In genomic region chr20:51424270-51425041, GRCh38 we compare ENCODE assay signal across 13 cellular contexts.
DNase-seq lines count a peak whose midpoint lies in the region; ATAC-seq and TF ChIP-seq lines count a peak whose summit lies in the region.
"Had no signal": no experiment of that assay in that cellular context is flagged by ENCODE, and none has a peak within 500 bp of the region (broad histone marks: within the 10 kb centered on the region; RNA-seq: fewer than 3 reads in every experiment).

No MANE protein-coding gene starts in this region.

- no TSS peak for BruUV-seq in Caco-2 (replicated peaks; lab: Mats Ljungman, UMichigan)
- BruUV-seq in OCI-LY7 (replicated peaks; lab: Mats Ljungman, UMichigan) = no TSS peak

- H3K9me3 Mint-ChIP-seq in Caco-2 (ENCODE audit: unreplicated experiment) (no peaks in the 10 kb centered on the region), neural crest cell (no peaks in the 10 kb centered on the region)
- H3K9me3 Mint-ChIP-seq in activated naive CD4-positive, alpha-beta T cell treated with anti-CD3 and anti-CD28 coated beads, Interleukin-2, amount 50 U/mL, for 72 hours = no peaks in the 10 kb centered on the region
- H3K9me3 Mint-ChIP-seq: neural progenitor cell had no signal

- H3K4me3 ChIP-seq in Caco-2 (ENCODE audit: low read depth, low read length) = no peak overlapping the region
- H3K4me3 ChIP-seq in OCI-LY7 (ENCODE audit: low read depth, low read length, poor library complexity, severe bottlenecking) = no peak overlapping the region
- H3K4me3 ChIP-seq in left ventricle myocardium inferior = no peak overlapping the region
- H3K4me3 ChIP-seq: neural progenitor cell had no signal

- H3K27me3 Mint-ChIP-seq in Caco-2 (ENCODE audit: insufficient read depth, unreplicated experiment) (no peaks in the 10 kb centered on the region), neural crest cell (ENCODE audit: low read depth) (no peaks in the 10 kb centered on the region)

- no peak for DNase-seq in Caco-2
- DNase-seq in OCI-LY7 (ENCODE audit: low spot score) = no peak
- DNase-seq in activated naive CD4-positive, alpha-beta T cell treated with anti-CD3 and anti-CD28 coated beads, Interleukin-2, amount 50 U/mL, for 72 hours (ENCODE audit: low spot score in 2 of 2) = no peak
- DNase-seq in neural crest cell (ENCODE audit: low read depth, low spot score) = no peak
- DNase-seq in left ventricle myocardium inferior = no peak
- no peak for DNase-seq in hepatic stellate cell (ENCODE audit: low spot score)
- DNase-seq: amniotic stem cell, foreskin keratinocyte, NCI-H1105 had no signal

- H3K4me1 Mint-ChIP-seq in Caco-2 (ENCODE audit: low read depth, unreplicated experiment) = peaks cover 15% of the 10 kb centered on the region
- peaks cover 50% of the 10 kb centered on the region for H3K4me1 Mint-ChIP-seq in neural crest cell
- H3K4me1 Mint-ChIP-seq: CD14-positive monocyte had no signal

- TF ChIP-seq CTCF in Caco-2 (IDR thresholded peaks at IDR 0.05; ENCODE audit: insufficient read depth in 1 of 2, low read depth in 1 of 2, low read length in 1 of 2, severe bottlenecking in 1 of 2, unreplicated experiment in 1 of 2) (no peak), OCI-LY7 (conservative IDR thresholded peaks at IDR 0.05; ENCODE audit: low read length) (no peak), neural crest cell (conservative IDR thresholded peaks at IDR 0.05) (no peak), left ventricle myocardium inferior (IDR thresholded peaks at IDR 0.05; ENCODE audit: borderline replicate concordance) (no peak)

- H3K36me3 Mint-ChIP-seq in Caco-2 (ENCODE audit: insufficient read depth, unreplicated experiment) (peaks cover 29% of the 10 kb centered on the region), neural crest cell (ENCODE audit: low read depth) (no peaks in the 10 kb centered on the region)
- peaks cover 10 to 38% of the 10 kb centered on the region in 2 donors for H3K36me3 Mint-ChIP-seq in activated naive CD4-positive, alpha-beta T cell treated with anti-CD3 and anti-CD28 coated beads, Interleukin-2, amount 50 U/mL, for 72 hours
- H3K36me3 Mint-ChIP-seq: CD14-positive monocyte, neural progenitor cell had no signal

- H3K27me3 ChIP-seq in Caco-2 (replicated peaks; ENCODE audit: control insufficient read depth, insufficient read depth, low read length) = no peaks in the 10 kb centered on the region
- no peaks in the 10 kb centered on the region for H3K27me3 ChIP-seq in left ventricle myocardium inferior (ENCODE audit: low read depth)

- H3K79me2 ChIP-seq in OCI-LY7 (ENCODE audit: insufficient read depth, low read depth, low read length) = no peaks in the 10 kb centered on the region

- no peak overlapping the region for H3K27ac ChIP-seq in OCI-LY7 (ENCODE audit: low read depth, low read length, poor library complexity, severe bottlenecking)
- no peak overlapping the region for H3K27ac ChIP-seq in left ventricle myocardium inferior (replicated peaks)
- H3K27ac ChIP-seq: foreskin keratinocyte, neural progenitor cell had no signal

- H3K27ac Mint-ChIP-seq in Caco-2 (ENCODE audit: unreplicated experiment) (peak overlapping the region; percentile 11), neural crest cell (ENCODE audit: unreplicated experiment) (peak overlapping the region; percentile 82)
- peak overlapping the region; percentile 32 to 83 for H3K27ac Mint-ChIP-seq in activated naive CD4-positive, alpha-beta T cell treated with anti-CD3 and anti-CD28 coated beads, Interleukin-2, amount 50 U/mL, for 72 hours
- H3K27ac Mint-ChIP-seq: neural progenitor cell had no signal

- H3K4me1 ChIP-seq in Caco-2 (peaks cover 28% of the 10 kb centered on the region), OCI-LY7 (ENCODE audit: insufficient read depth, low read length, poor library complexity, severe bottlenecking) (peaks cover 54% of the 10 kb centered on the region), left ventricle myocardium inferior (peaks cover 21% of the 10 kb centered on the region)
- H3K4me1 ChIP-seq: foreskin keratinocyte had no signal

- no peaks in the 10 kb centered on the region for H4K20me1 ChIP-seq in OCI-LY7 (ENCODE audit: insufficient read depth, low read length)

- H3K9me3 ChIP-seq in Caco-2 (0 out of 2 replicates have a peak, but pooled peaks cover 4% of the 10 kb centered on the region), OCI-LY7 (ENCODE audit: low read length) (no peaks in the 10 kb centered on the region), left ventricle myocardium inferior (replicated peaks) (no peaks in the 10 kb centered on the region)

- peak; percentile 9 to 27 for ATAC-seq in activated naive CD4-positive, alpha-beta T cell treated with anti-CD3 and anti-CD28 coated beads, Interleukin-2, amount 50 U/mL, for 72 hours
- ATAC-seq in HG03196 (IDR thresholded peaks at IDR 0.05; ENCODE audit: unreplicated experiment) (no peak), GM18517 (IDR thresholded peaks at IDR 0.05; ENCODE audit: unreplicated experiment) (no peak)
- ATAC-seq: foreskin keratinocyte had no signal

- H3K36me3 ChIP-seq in Caco-2 (ENCODE audit: control insufficient read depth, insufficient read depth, low read length) = peaks cover 5% of the 10 kb centered on the region
- peaks cover 93% of the 10 kb centered on the region for H3K36me3 ChIP-seq in OCI-LY7 (ENCODE audit: insufficient read depth, low read length)
- no peaks in the 10 kb centered on the region for H3K36me3 ChIP-seq in left ventricle myocardium inferior
- H3K36me3 ChIP-seq: neural progenitor cell had no signal

- no peak overlapping the region for H2AFZ ChIP-seq in OCI-LY7 (ENCODE audit: low read length)

- CTCF ChIA-PET in Caco-2 (lab: Charles Lee) (interaction anchor here (0.9 kb wide), 1 partner anchor 138 kb away, joined by 4 read pairs; no protein-coding TSS in a partner anchor), OCI-LY7 (lab: Charles Lee; ENCODE audit: unreplicated experiment) (no interaction called here)

- POLR2A ChIA-PET in Caco-2 (lab: Charles Lee) = no interaction called here
- POLR2A ChIA-PET in OCI-LY7 (lab: Charles Lee) = interaction anchor here (0.7 to 1.0 kb wide), 2 partner anchors 20 to 77 kb away, joined by 3 read pairs; no protein-coding TSS in a partner anchor

- H3K9me2 ChIP-seq in OCI-LY7 (ENCODE audit: insufficient read depth, low read length) = no peaks in the 10 kb centered on the region

- peak overlapping the region; percentile 14; the same call in 1 of the 2 replicates for H3K4me2 ChIP-seq in OCI-LY7 (ENCODE audit: low read length)
- H3K4me2 ChIP-seq: neural progenitor cell had no signal

- H3K4me3 Mint-ChIP-seq in Caco-2 (ENCODE audit: unreplicated experiment) (no peak overlapping the region), neural crest cell (no peak overlapping the region)
- H3K4me3 Mint-ChIP-seq: CD14-positive monocyte, neural progenitor cell had no signal

- intact Hi-C loops in Caco-2 (cut with micrococcal nuclease; ENCODE audit: unreplicated experiment) (loop anchor here (5.0 kb wide), 1 partner anchor 118 kb away; the partner anchor contains the start of gene NFATC2), OCI-LY7 (cut with micrococcal nuclease; ENCODE audit: unreplicated experiment) (no loop called here), left ventricle myocardium inferior (cut with micrococcal nuclease) (no loop called here)

Comparison
In these comparisons a context has a peak if more than half of its experiments do, and no peak if none do; other contexts are left out.
1. H3K27ac Mint-ChIP-seq: peak in every context shown above with its lines; median percentile 82 in neural crest cell; 58 in activated naive CD4-positive, alpha-beta T cell treated with anti-CD3 and anti-CD28 coated beads, Interleukin-2, amount 50 U/mL, for 72 hours; 11 in Caco-2.
2. ATAC-seq: peak in activated naive CD4-positive, alpha-beta T cell treated with anti-CD3 and anti-CD28 coated beads, Interleukin-2, amount 50 U/mL, for 72 hours (2 of 2); none in HG03196 (single experiment) and GM18517 (single experiment).